ENCODE assay signal across 7 cellular contexts in genomic region chr10:91409069-91409868, GRCh38. TPM values are rescaled to one million over a fixed set of nuclear protein-coding genes. Genes with fewer than 3 reads are reported as not detected.
DNase-seq lines count a peak whose midpoint lies in the region; FAIRE-seq and TF ChIP-seq lines count a peak whose summit lies in the region.

No MANE protein-coding gene starts in this region.

- BruUV-seq in MCF 10A (replicated peaks; lab: Mats Ljungman, UMichigan), result no TSS peak

- H3K36me3 ChIP-seq in iPS-15b (ENCODE audit: control insufficient read depth, insufficient read depth, low read length), result no peaks in the 10 kb centered on the region

- peaks cover 17% of the 10 kb centered on the region for H3K4me1 ChIP-seq in iPS-15b (ENCODE audit: control insufficient read depth, insufficient read depth, low read length)

- H3K27me3 Mint-ChIP-seq in MCF 10A (ENCODE audit: insufficient read depth, unreplicated experiment), result no peaks in the 10 kb centered on the region

- H3K9me3 Mint-ChIP-seq in MCF 10A (ENCODE audit: unreplicated experiment), result no peaks in the 10 kb centered on the region

- H3K9me3 ChIP-seq in iPS-15b (ENCODE audit: control insufficient read depth, insufficient read depth, low read length), result no peaks in the 10 kb centered on the region

- H3K36me3 Mint-ChIP-seq in MCF 10A (ENCODE audit: insufficient read depth, unreplicated experiment), result peaks cover 6% of the 10 kb centered on the region

- H3K27ac Mint-ChIP-seq in MCF 10A (ENCODE audit: low read depth, unreplicated experiment), result peak overlapping the region; percentile 99

- H3K4me1 Mint-ChIP-seq in MCF 10A (ENCODE audit: insufficient read depth, unreplicated experiment), result peaks cover 7% of the 10 kb centered on the region

- DNase-seq in GM10248 (ENCODE audit: extremely low spot score) (peak; percentile 32), H54 (ENCODE audit: insufficient read length, low spot score) (peak; percentile 87), Kasumi-1 (lab: John Stamatoyannopoulos, UW) (peak; percentile 90 to 91), RWPE1 (ENCODE audit: low spot score) (peak; percentile 71), MCF 10A (ENCODE audit: unreplicated experiment) (peak; percentile 78), retinal pigment epithelial cell (ENCODE audit: low read depth) (no peak)

- POLR2A ChIA-PET in GM10248 (lab: Yijun Ruan, JAX) (no interaction called here), RWPE1 (lab: Yijun Ruan, JAX; ENCODE audit: low non-redundant PET) (interaction anchor here (0.5 to 0.6 kb wide), 2 partner anchors 12 to 869 kb away, joined by 3 to 4 read pairs; no protein-coding TSS in a partner anchor), MCF 10A (lab: Yijun Ruan, JAX) (interaction anchor here (0.6 to 5.0 kb wide), 20 partner anchors 12 to 528 kb away, joined by 3 to 38 read pairs (median 4); partner anchors contain the start of gene TNKS2)

- H3K4me3 ChIP-seq in iPS-15b (ENCODE audit: low read depth, low read length), result peak overlapping the region; percentile 97
- H3K4me3 ChIP-seq in retinal pigment epithelial cell (ENCODE audit: low read length), result peak overlapping the region; percentile 82

- intact Hi-C loops in MCF 10A (cut with micrococcal nuclease), result loop anchor here (10.0 kb wide), 1 partner anchor 506 kb away; no protein-coding TSS in a partner anchor

- TF ChIP-seq POLR2A in H54 (IDR thresholded peaks at IDR 0.05; ENCODE audit: low read depth, low read length), result peak; percentile 74; the same call in 1 of the 2 replicates

- peak overlapping the region; percentile 97 for H3K9ac ChIP-seq in iPS-15b (ENCODE audit: low read depth, low read length)

- peaks cover 9% of the 10 kb centered on the region for H3K27me3 ChIP-seq in iPS-15b (ENCODE audit: control insufficient read depth, insufficient read depth, low read length)

- TF ChIP-seq CTCF in GM10248 (IDR thresholded peaks at IDR 0.05; ENCODE audit: control extremely low read depth, extremely low read depth, low read depth, missing control alignments), result no peak
- TF ChIP-seq CTCF in RWPE1 (conservative IDR thresholded peaks at IDR 0.05; ENCODE audit: low read depth), result no peak
- peak; percentile 16 for TF ChIP-seq CTCF in MCF 10A (IDR thresholded peaks at IDR 0.05; ENCODE audit: unreplicated experiment)
- TF ChIP-seq CTCF in retinal pigment epithelial cell (conservative IDR thresholded peaks at IDR 0.05; ENCODE audit: low read depth, low read length), result no peak

- peak; percentile 98 for FAIRE-seq in H54 (lab: Jason Lieb, UNC)

- CTCF ChIA-PET in GM10248 (lab: Yijun Ruan, JAX), result interaction anchor here (0.7 to 1.3 kb wide), 3 partner anchors 18 to 227 kb away, joined by 3 read pairs; no protein-coding TSS in a partner anchor
- CTCF ChIA-PET in RWPE1 (lab: Yijun Ruan, JAX), result interaction anchor here (0.6 kb wide), 2 partner anchors 84 to 111 kb away, joined by 3 to 5 read pairs; no protein-coding TSS in a partner anchor
- CTCF ChIA-PET in MCF 10A (lab: Yijun Ruan, JAX), result interaction anchor here (0.6 to 3.4 kb wide), 6 partner anchors 16 to 1564 kb away, joined by 3 to 24 read pairs (median 4); no protein-coding TSS in a partner anchor

- H3K4me3 Mint-ChIP-seq in MCF 10A (ENCODE audit: unreplicated experiment), result peak overlapping the region; percentile 95

- peak overlapping the region; percentile 93 for H3K27ac ChIP-seq in RWPE1

RNA-seq across cellular contexts. Expression of gene HECTD2, which starts 0.9 kb away (rescaled TPM):
- total RNA-seq in MCF 10A (2022), result 5.9 and 8.2 TPM in 2 replicates
